Comparison of ENCODE assay signal across 22 cellular contexts in the genomic region with DNA sequence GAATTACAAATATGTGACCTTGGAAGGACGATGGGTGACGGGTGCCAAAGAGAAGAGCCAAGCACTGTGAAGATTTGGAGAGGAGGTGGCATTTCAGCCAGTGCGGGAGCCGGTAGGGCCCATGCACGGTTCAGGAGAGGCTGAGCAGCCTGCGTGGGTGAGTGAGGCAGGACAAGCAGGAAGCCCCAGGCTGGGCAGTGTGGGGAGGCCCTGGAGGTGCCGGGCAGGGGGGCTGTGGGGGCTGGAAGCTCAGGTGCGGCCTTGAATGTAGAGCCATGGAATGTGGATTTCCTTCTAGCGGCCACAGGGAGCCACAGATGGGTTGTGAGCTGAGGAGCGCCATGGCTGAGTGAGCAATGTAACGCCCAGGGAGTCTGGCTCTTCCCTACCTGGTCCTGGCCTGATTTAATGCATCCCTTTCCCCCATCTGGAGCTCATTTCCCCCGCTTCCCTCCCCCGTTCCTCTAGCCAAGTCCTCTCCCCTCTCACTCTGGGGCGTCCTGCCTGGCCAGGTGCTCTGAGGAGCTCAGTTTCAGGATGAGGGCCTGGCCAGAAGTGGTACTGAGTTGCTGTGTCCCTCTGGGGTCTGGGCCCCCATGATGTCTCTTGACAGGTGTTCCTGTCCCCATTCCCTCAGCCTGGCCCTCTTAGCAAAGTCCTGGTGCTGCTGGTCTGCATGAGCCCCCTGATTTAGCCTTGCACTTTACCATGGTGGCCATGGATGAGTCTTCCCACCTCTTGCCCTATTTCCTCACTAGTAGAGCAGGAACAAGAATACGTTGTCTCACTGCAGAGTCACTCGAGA. TPM values are rescaled to one million over a fixed set of nuclear protein-coding genes. Genes with fewer than 3 reads are reported as not detected.
DNase-seq lines count a peak whose midpoint lies in the region; ATAC-seq and TF ChIP-seq lines count a peak whose summit lies in the region.
"Had no signal": no experiment of that assay in that cellular context is flagged by ENCODE, and none has a peak within 500 bp of the region (broad histone marks: within the 10 kb centered on the region; RNA-seq: fewer than 3 reads in every experiment).

No MANE protein-coding gene starts in this region.

- peaks cover 0 to 6% (median 0%) of the 10 kb centered on the region in 7 donors for H3K27me3 ChIP-seq in spleen (replicated peaks in 1 of 7)
- H3K27me3 ChIP-seq: gastrocnemius medialis, SJSA1 had no signal

- no peak for TF ChIP-seq POLR2A in spleen (IDR thresholded peaks at IDR 0.05)
- TF ChIP-seq POLR2A in erythroblast (IDR thresholded peaks at IDR 0.05; ENCODE audit: low read length), result no peak

- no peaks in the 10 kb centered on the region for H3K36me3 ChIP-seq in spleen
- H3K36me3 ChIP-seq: gastrocnemius medialis, SJSA1, stomach had no signal

- CTCF ChIA-PET in GM10248 (lab: Yijun Ruan, JAX), result interaction anchor here (0.8 kb wide), 1 partner anchor 16 kb away, joined by 3 read pairs; no protein-coding TSS in a partner anchor

- TF ChIP-seq CTCF in spleen (IDR thresholded peaks at IDR 0.05 in 8 of 11, conservative IDR thresholded peaks at IDR 0.05 in 3 of 11) (no peak), GM10248 (IDR thresholded peaks at IDR 0.05; ENCODE audit: control extremely low read depth, extremely low read depth, low read depth, missing control alignments) (no peak)

- H3K4me3 ChIP-seq in spleen, result no peak overlapping the region
- H3K4me3 ChIP-seq: gastrocnemius medialis, K562, PC-9, SJSA1, stomach had no signal

- DNase-seq in activated CD4-positive, CD25-positive, alpha-beta regulatory T cell treated with anti-CD3 and anti-CD28 coated beads, Interleukin-2, amount 50 U/mL, for 72 hours, result peak; percentile 13
- no peak for DNase-seq in activated CD4-positive, CD25-positive, alpha-beta regulatory T cell (lab: John Stamatoyannopoulos, UW)
- DNase-seq in NCI-H524 treated with DMSO at 0.1 percent for 48 hours (lab: John Stamatoyannopoulos, UW), result peak; percentile 19
- peak; percentile 19 for DNase-seq in left ventricle myocardium superior
- peak; percentile 72 for DNase-seq in spleen
- DNase-seq in GM10248 (ENCODE audit: extremely low spot score), result no peak
- DNase-seq in hepatic stellate cell (ENCODE audit: low spot score), result no peak
- no peak for DNase-seq in erythroblast (lab: John Stamatoyannopoulos, UW)
- DNase-seq: activated CD4-positive, alpha-beta T cell treated with anti-CD3 and anti-CD28 coated beads, Interleukin-2, amount 50 U/mL, for 48 hours; anterior cingulate cortex; central memory CD4-positive, alpha-beta T cell; gastrocnemius medialis; kidney glomerular epithelial cell; NCI-H146; NCI-H82; PC-9; stimulated activated CD4-positive, alpha-beta T cell treated with anti-CD3 and anti-CD28 coated beads, Interleukin-2, amount 100 ng/mL, for 48 hours; stomach had no signal

- WGBS in spleen, 5 donors, result 70 to 84% (median 80%) methylated on average over 16 of the region's 16 CpGs

- intact Hi-C loops in left ventricle myocardium superior (cut with micrococcal nuclease), result no loop called here
- intact Hi-C loops in spleen (cut with DNase I; ENCODE audit: low total_unique reads), result no loop called here

- H3K9me3 ChIP-seq in spleen, result no peaks in the 10 kb centered on the region
- H3K9me3 ChIP-seq: gastrocnemius medialis, SJSA1, stomach had no signal

- ATAC-seq in left ventricle myocardium superior, result no peak
- ATAC-seq: esophagus mucosa; gastrocnemius medialis; K562; natural killer cell treated with Interleukin-12 subunit alpha and Interleukin-12 subunit beta and Interleukin-15 and Interleukin-18, amount 100 ng/mL, for 72 hours had no signal

- POLR2A ChIA-PET in GM10248 (lab: Yijun Ruan, JAX), result interaction anchor here (0.7 kb wide), 1 partner anchor 463 kb away, joined by 5 read pairs; no protein-coding TSS in a partner anchor

- peaks cover 6 to 42% (median 23%) of the 10 kb centered on the region in 6 donors for H3K4me1 ChIP-seq in spleen
- H3K4me1 ChIP-seq: SJSA1 had no signal

- H3K27ac ChIP-seq in spleen, result no peak overlapping the region
- H3K27ac ChIP-seq: gastrocnemius medialis, PC-9, SJSA1, stomach had no signal

RNA-seq across cellular contexts. Expression of gene IQSEC1, which starts 41.8 kb away (rescaled TPM):
- 95.1 TPM for total RNA-seq in left ventricle myocardium superior
- total RNA-seq in spleen, result 100 to 1,000 TPM; 107 to 170 (median 123) TPM
- 10 to 100 TPM; 23.0 to 39.1 (median 38.7) TPM for polyA plus RNA-seq in spleen

Comparison
In these comparisons a context has a peak if more than half of its experiments do, and no peak if none do; other contexts are left out.
1. DNase-seq: peak in activated CD4-positive, CD25-positive, alpha-beta regulatory T cell treated with anti-CD3 and anti-CD28 coated beads, Interleukin-2, amount 50 U/mL, for 72 hours (single experiment), NCI-H524 treated with DMSO at 0.1 percent for 48 hours (single experiment), left ventricle myocardium superior (single experiment) and spleen (single experiment); none in activated CD4-positive, CD25-positive, alpha-beta regulatory T cell (0 of 4), GM10248 (single experiment), hepatic stellate cell (single experiment) and erythroblast (0 of 2).